12 cellular contexts compared by ENCODE assay signal in the genomic region with DNA sequence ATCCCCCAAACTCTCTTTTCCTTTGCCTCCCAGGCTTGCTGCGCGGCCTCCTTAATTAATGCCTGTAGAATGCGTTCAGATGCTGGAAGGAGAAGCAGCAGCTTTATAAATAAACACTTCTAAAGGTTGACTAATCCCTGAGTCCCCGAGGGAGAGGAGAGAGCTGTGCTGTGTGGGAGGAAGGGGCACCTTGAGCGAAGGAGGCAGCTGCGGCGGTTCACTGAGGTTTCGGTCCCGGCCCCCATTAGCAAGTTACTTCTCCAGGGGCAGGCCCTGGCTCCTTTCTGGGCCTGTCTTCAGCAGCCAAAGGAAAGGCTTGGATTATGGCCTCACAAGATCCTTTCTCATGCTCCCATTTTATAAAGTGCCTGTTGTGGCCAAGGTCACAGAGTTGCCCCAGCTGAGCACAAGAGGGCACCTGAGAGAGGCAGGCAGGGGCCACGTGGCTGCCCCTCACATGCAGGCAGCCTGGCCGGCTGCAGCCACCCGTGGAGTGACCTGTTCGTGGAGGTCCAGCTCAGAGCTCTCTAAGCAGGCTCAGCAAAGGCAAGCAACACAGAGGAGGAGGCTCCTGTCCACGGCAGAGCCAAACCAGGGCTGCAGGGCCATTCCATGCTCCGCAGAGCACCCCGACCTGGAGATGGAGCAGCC. TPM values are rescaled to one million over a fixed set of nuclear protein-coding genes. Genes with fewer than 3 reads are reported as not detected.
DNase-seq lines count a peak whose midpoint lies in the region; ATAC-seq and TF ChIP-seq lines count a peak whose summit lies in the region.
"Had no signal": no experiment of that assay in that cellular context is flagged by ENCODE, and none has a peak within 500 bp of the region (broad histone marks: within the 10 kb centered on the region; RNA-seq: fewer than 3 reads in every experiment).

No MANE protein-coding gene starts in this region.

- peaks cover 10% of the 10 kb centered on the region for H3K27me3 Mint-ChIP-seq in neural progenitor cell (ENCODE audit: insufficient read depth, low read depth)
- H3K27me3 Mint-ChIP-seq: central memory CD8-positive, alpha-beta T cell had no signal

- peak overlapping the region; percentile 76 for H3K27ac Mint-ChIP-seq in neural progenitor cell

- no CpG with 5 or more reads among the region's 16 CpGs for WGBS in trophoblast cell (ENCODE audit: extremely low coverage, insufficient coverage, insufficient read length)

- no peak overlapping the region for H2BK12ac ChIP-seq in trophoblast cell (ENCODE audit: low read length)

- H3K4me1 Mint-ChIP-seq in neural progenitor cell, result peaks cover 44% of the 10 kb centered on the region

- H3K36me3 ChIP-seq in neural progenitor cell, result no peaks in the 10 kb centered on the region
- peaks cover 0 to 4% of the 10 kb centered on the region in 2 experiments for H3K36me3 ChIP-seq in trophoblast cell (ENCODE audit: control insufficient read depth in 1 of 2, insufficient read depth in 2 of 2, low read length in 2 of 2)

- H3K27ac ChIP-seq in neural progenitor cell, result peak overlapping the region; percentile 79
- no peak overlapping the region for H3K27ac ChIP-seq in trophoblast cell (ENCODE audit: low read depth, low read length)

- H2AFZ ChIP-seq in neural progenitor cell (replicated peaks), result peak overlapping the region; percentile 7
- no peak overlapping the region for H2AFZ ChIP-seq in trophoblast cell (ENCODE audit: insufficient read depth, low read length, poor library complexity)

- H3K4me1 ChIP-seq in neural progenitor cell (peaks cover 13% of the 10 kb centered on the region), trophoblast cell (ENCODE audit: control insufficient read depth in 1 of 2, insufficient read depth in 2 of 2, low read length in 2 of 2) (peaks cover 0 to under 1% of the 10 kb centered on the region in 2 experiments)

- no peaks in the 10 kb centered on the region for H4K20me1 ChIP-seq in neural progenitor cell (ENCODE audit: low read depth)

- H3K79me1 ChIP-seq in trophoblast cell (ENCODE audit: low read length), result no peaks in the 10 kb centered on the region

- no peak overlapping the region for H4K12ac ChIP-seq in trophoblast cell (ENCODE audit: low read depth, low read length)

- peak; percentile 69 for DNase-seq in GM10266 (ENCODE audit: extremely low spot score)
- DNase-seq in amniotic epithelial cell (ENCODE audit: low read depth), result peak; percentile 30
- DNase-seq in neural progenitor cell (ENCODE audit: low spot score), result peak; percentile 39
- no peak for DNase-seq in cortex of kidney (lab: John Stamatoyannopoulos, UW)
- DNase-seq in T-helper 2 cell, result no peak
- no peak for DNase-seq in NOMO-1 treated with DMSO at 0.1 percent for 48 hours (lab: John Stamatoyannopoulos, UW; ENCODE audit: unreplicated experiment)
- DNase-seq in trophoblast cell, result no peak
- DNase-seq: COR-L47, immature natural killer cell, NCI-H2029 treated with DMSO at 0.1 percent for 48 hours had no signal

- no peak overlapping the region for H3K23ac ChIP-seq in trophoblast cell (ENCODE audit: low read length)

- no peak overlapping the region for H3K14ac ChIP-seq in trophoblast cell (ENCODE audit: low read length)

- no peak overlapping the region for H2BK120ac ChIP-seq in trophoblast cell (ENCODE audit: insufficient read depth, low read length, poor library complexity)

- H3K36me3 Mint-ChIP-seq in neural progenitor cell, result no peaks in the 10 kb centered on the region

- H3K4me2 ChIP-seq in neural progenitor cell, result peak overlapping the region; percentile 55
- H3K4me2 ChIP-seq in trophoblast cell (ENCODE audit: low read length), result no peak overlapping the region

- H3K4me3 ChIP-seq in neural progenitor cell, result no peak overlapping the region
- H3K4me3 ChIP-seq in trophoblast cell (ENCODE audit: low read depth, low read length), result no peak overlapping the region

- no peaks in the 10 kb centered on the region for H3K9me3 Mint-ChIP-seq in neural progenitor cell
- H3K9me3 Mint-ChIP-seq: central memory CD8-positive, alpha-beta T cell; immature natural killer cell had no signal

- H3K9ac ChIP-seq in neural progenitor cell, result no peak overlapping the region
- no peak overlapping the region for H3K9ac ChIP-seq in trophoblast cell (ENCODE audit: low read length)

- no peak overlapping the region for H4K8ac ChIP-seq in trophoblast cell (ENCODE audit: low read depth, low read length)

- no peak overlapping the region for H3K4me3 Mint-ChIP-seq in neural progenitor cell
- H3K4me3 Mint-ChIP-seq: central memory CD8-positive, alpha-beta T cell; immature natural killer cell had no signal

- H3K9me3 ChIP-seq in neural progenitor cell (ENCODE audit: low read depth), result no peaks in the 10 kb centered on the region
- no peaks in the 10 kb centered on the region for H3K9me3 ChIP-seq in trophoblast cell (ENCODE audit: insufficient read depth, low read depth, low read length)

- H3K79me2 ChIP-seq in neural progenitor cell (ENCODE audit: low read depth) (no peaks in the 10 kb centered on the region), trophoblast cell (ENCODE audit: control insufficient read depth, insufficient read depth, low read length, poor library complexity) (no peaks in the 10 kb centered on the region)

- no peaks in the 10 kb centered on the region for H3K27me3 ChIP-seq in neural progenitor cell
- H3K27me3 ChIP-seq in trophoblast cell (ENCODE audit: insufficient read depth, low read length), result no peaks in the 10 kb centered on the region

- peaks cover 17% of the 10 kb centered on the region for H3F3A ChIP-seq in neural progenitor cell (ENCODE audit: low read depth)

- no peak overlapping the region for H3K4ac ChIP-seq in trophoblast cell (ENCODE audit: low read depth, low read length)

- TF ChIP-seq CTCF in GM10266 (IDR thresholded peaks at IDR 0.05; ENCODE audit: control insufficient read depth, insufficient read depth, low read depth, missing control alignments) (no peak), neural progenitor cell (IDR thresholded peaks at IDR 0.05) (no peak)

- no peak overlapping the region for H2BK5ac ChIP-seq in trophoblast cell (ENCODE audit: low read depth, low read length, poor library complexity)

- H3K18ac ChIP-seq in trophoblast cell (ENCODE audit: low read length), result no peak overlapping the region

- H4K91ac ChIP-seq in trophoblast cell (ENCODE audit: low read depth, low read length), result no peak overlapping the region

- peak; percentile 50 for ATAC-seq in HG02588 (IDR thresholded peaks at IDR 0.05; ENCODE audit: unreplicated experiment)

- H2AK5ac ChIP-seq in trophoblast cell (ENCODE audit: low read length), result no peak overlapping the region

RNA-seq across cellular contexts. Expression of a gene that starts 15.0 kb away (rescaled TPM):
- total RNA-seq in neural progenitor cell (ENCODE audit: low replicate concordance), result 3.0 and 8.5 TPM in 2 replicates
- polyA plus RNA-seq in trophoblast cell (2013), result 0.03 and 0.06 TPM in 2 replicates

Comparison
In these comparisons a context has a peak if more than half of its experiments do, and no peak if none do; other contexts are left out.
1. DNase-seq: peak in GM10266 (single experiment), amniotic epithelial cell (single experiment) and neural progenitor cell (single experiment); none in cortex of kidney (single experiment), T-helper 2 cell (0 of 5), NOMO-1 treated with DMSO at 0.1 percent for 48 hours (single experiment) and trophoblast cell (0 of 2).